ENCODE assay signal across 9 cellular contexts in genomic region chr14:71143391-71144290, GRCh38.
DNase-seq lines count a peak whose midpoint lies in the region; ATAC-seq lines count a peak whose summit lies in the region.
"Had no signal": no experiment of that assay in that cellular context is flagged by ENCODE, and none has a peak within 500 bp of the region (broad histone marks: within the 10 kb centered on the region; RNA-seq: fewer than 3 reads in every experiment).

No MANE protein-coding gene starts in this region.

- intact Hi-C loops in activated naive CD4-positive, alpha-beta T cell treated with anti-CD3 and anti-CD28 coated beads for 36 hours (cut with micrococcal nuclease): loop anchor here (2.0 kb wide), 2 partner anchors 75 to 177 kb away; partner anchors contain the start of gene SIPA1L1

- H3K4me1 Mint-ChIP-seq in activated naive CD4-positive, alpha-beta T cell treated with anti-CD3 and anti-CD28 coated beads for 36 hours (ENCODE audit: low read depth): peaks cover 19% of the 10 kb centered on the region
- H3K4me1 Mint-ChIP-seq in stimulated activated naive CD8-positive, alpha-beta T cell treated with anti-CD3 and anti-CD28 coated beads, Interleukin-15, amount 100 ng/mL, for 72 hours: peaks cover 36% of the 10 kb centered on the region

- no peak overlapping the region for H3K4me3 Mint-ChIP-seq in activated naive CD4-positive, alpha-beta T cell treated with anti-CD3 and anti-CD28 coated beads for 36 hours
- H3K4me3 Mint-ChIP-seq in stimulated activated naive CD8-positive, alpha-beta T cell treated with anti-CD3 and anti-CD28 coated beads, Interleukin-15, amount 100 ng/mL, for 72 hours: peak overlapping the region; percentile 54 to 63

- H3K27ac Mint-ChIP-seq in activated naive CD4-positive, alpha-beta T cell treated with anti-CD3 and anti-CD28 coated beads for 36 hours: peak overlapping the region; percentile 5
- peak overlapping the region; percentile 95 to 98 for H3K27ac Mint-ChIP-seq in stimulated activated naive CD8-positive, alpha-beta T cell treated with anti-CD3 and anti-CD28 coated beads, Interleukin-15, amount 100 ng/mL, for 72 hours

- peak; percentile 93 for ATAC-seq in stimulated activated naive CD8-positive, alpha-beta T cell treated with anti-CD3 and anti-CD28 coated beads, Interleukin-15, amount 100 ng/mL, for 72 hours
- ATAC-seq in GM19452 (IDR thresholded peaks at IDR 0.05; ENCODE audit: unreplicated experiment): no peak
- ATAC-seq in GM21737 (IDR thresholded peaks at IDR 0.05; ENCODE audit: unreplicated experiment): no peak

- no peaks in the 10 kb centered on the region for H3K9me3 Mint-ChIP-seq in activated naive CD4-positive, alpha-beta T cell treated with anti-CD3 and anti-CD28 coated beads for 36 hours
- H3K9me3 Mint-ChIP-seq in stimulated activated naive CD8-positive, alpha-beta T cell treated with anti-CD3 and anti-CD28 coated beads, Interleukin-15, amount 100 ng/mL, for 72 hours: no peaks in the 10 kb centered on the region

- DNase-seq in activated naive CD4-positive, alpha-beta T cell treated with anti-CD3 and anti-CD28 coated beads for 36 hours: peak; percentile 67
- no peak for DNase-seq in activated naive CD4-positive, alpha-beta T cell (lab: John Stamatoyannopoulos, UW)
- DNase-seq in activated CD8-positive, alpha-beta memory T cell treated with anti-CD3 and anti-CD28 coated beads, Interleukin-2, amount 50 U/mL, for 48 hours: peak; percentile 61
- peak; percentile 46 for DNase-seq in hepatic stellate cell (ENCODE audit: low spot score)
- peak; percentile 59 to 83 for DNase-seq in stimulated activated naive CD8-positive, alpha-beta T cell treated with anti-CD3 and anti-CD28 coated beads, Interleukin-15, amount 100 ng/mL, for 72 hours
- no peak for DNase-seq in NCI-H446 treated with DMSO at 0.1 percent for 48 hours (lab: John Stamatoyannopoulos, UW)
- DNase-seq: Calu3 had no signal

- H3K36me3 Mint-ChIP-seq in activated naive CD4-positive, alpha-beta T cell treated with anti-CD3 and anti-CD28 coated beads for 36 hours (ENCODE audit: low read depth): no peaks in the 10 kb centered on the region

- no peaks in the 10 kb centered on the region for H3K27me3 Mint-ChIP-seq in activated naive CD4-positive, alpha-beta T cell treated with anti-CD3 and anti-CD28 coated beads for 36 hours (ENCODE audit: low read depth)
- H3K27me3 Mint-ChIP-seq in stimulated activated naive CD8-positive, alpha-beta T cell treated with anti-CD3 and anti-CD28 coated beads, Interleukin-15, amount 100 ng/mL, for 72 hours: no peaks in the 10 kb centered on the region

- CTCF ChIA-PET in activated naive CD4-positive, alpha-beta T cell treated with anti-CD3 and anti-CD28 coated beads for 36 hours (lab: Charles Lee): interaction anchor here (2.5 kb wide), 1 partner anchor 610 kb away, joined by 11 read pairs; no protein-coding TSS in a partner anchor

Comparison
In these comparisons a context has a peak if more than half of its experiments do, and no peak if none do; other contexts are left out.
1. DNase-seq: peak in activated naive CD4-positive, alpha-beta T cell treated with anti-CD3 and anti-CD28 coated beads for 36 hours (single experiment), activated CD8-positive, alpha-beta memory T cell treated with anti-CD3 and anti-CD28 coated beads, Interleukin-2, amount 50 U/mL, for 48 hours (single experiment), hepatic stellate cell (single experiment) and stimulated activated naive CD8-positive, alpha-beta T cell treated with anti-CD3 and anti-CD28 coated beads, Interleukin-15, amount 100 ng/mL, for 72 hours (2 of 2); none in activated naive CD4-positive, alpha-beta T cell (0 of 4) and NCI-H446 treated with DMSO at 0.1 percent for 48 hours (single experiment).